Comparison of ENCODE assay signal across 27 cellular contexts in genomic region chr11:73833067-73833466, GRCh38.
"Had no signal": no experiment of that assay in that cellular context is flagged by ENCODE, and none has a peak within 500 bp of the region (broad histone marks: within the 10 kb centered on the region; RNA-seq: fewer than 3 reads in every experiment).

No MANE protein-coding gene starts in this region.

- H3K4me1 ChIP-seq: foreskin keratinocyte, lower lobe of right lung, stomach, thyroid gland, upper lobe of left lung had no signal

- H3K27ac ChIP-seq: brain microvascular endothelial cell, foreskin keratinocyte, heart left ventricle, lower lobe of right lung, stomach, thyroid gland, upper lobe of left lung, VCaP had no signal

- H3K4me1 Mint-ChIP-seq: activated naive CD4-positive, alpha-beta T cell treated with anti-CD3 and anti-CD28 coated beads, Interleukin-2, amount 10 ng/mL, durations not matched to agents 7 days and 5 days; activated naive CD8-positive, alpha-beta T cell treated with anti-CD3 and anti-CD28 coated beads, Interleukin-2, amount 10 ng/mL, durations not matched to agents 7 days and 5 days; natural killer cell had no signal

- H3K4me3 Mint-ChIP-seq: activated CD4-positive, alpha-beta memory T cell treated with anti-CD3 and anti-CD28 coated beads for 36 hours; activated CD4-positive, alpha-beta T cell treated with anti-CD3 and anti-CD28 coated beads, Interleukin-2, amount 10 ng/mL, durations not matched to agents 24 days and 14 days; activated naive CD4-positive, alpha-beta T cell treated with anti-CD3 and anti-CD28 coated beads, Interleukin-2, amount 10 ng/mL, durations not matched to agents 7 days and 5 days; activated naive CD8-positive, alpha-beta T cell treated with anti-CD3 and anti-CD28 coated beads, Interleukin-2, amount 10 ng/mL, durations not matched to agents 7 days and 5 days; effector memory CD8-positive, alpha-beta T cell; natural killer cell; stimulated activated naive B cell treated with anti-CD40 and anti-IgM and Interleukin-4, amounts not matched to agents 10 μg/mL and 1 μg/mL and 100 μg/mL, for 72 hours had no signal

- DNase-seq: activated CD4-positive, alpha-beta memory T cell treated with anti-CD3 and anti-CD28 coated beads for 36 hours; activated CD4-positive, alpha-beta T cell treated with anti-CD3 and anti-CD28 coated beads, Interleukin-2, amount 10 ng/mL, durations not matched to agents 24 days and 14 days; activated CD8-positive, alpha-beta memory T cell treated with anti-CD3 and anti-CD28 coated beads, Interleukin-2, amount 50 U/mL, for 4 hours; activated gamma-delta T cell; activated naive CD4-positive, alpha-beta T cell treated with anti-CD3 and anti-CD28 coated beads, Interleukin-2, amount 10 ng/mL, durations not matched to agents 7 days and 5 days; activated naive CD8-positive, alpha-beta T cell treated with anti-CD3 and anti-CD28 coated beads, Interleukin-2, amount 10 ng/mL, durations not matched to agents 7 days and 5 days; activated T-cell treated with anti-CD3 and anti-CD28 coated beads, Interleukin-2, amount 50 U/mL, for 1 hour; amniotic stem cell; brain microvascular endothelial cell; caudate nucleus; cortex of kidney; effector memory CD8-positive, alpha-beta T cell; heart left ventricle; hypothalamus; lower lobe of right lung; mesendoderm; natural killer cell; right cardiac atrium; stimulated activated CD4-positive, alpha-beta T cell treated with anti-CD3 and anti-CD28 coated beads, Interleukin-15, amount 100 ng/mL, for 24 hours; stimulated activated CD4-positive, alpha-beta T cell treated with anti-CD3 and anti-CD28 coated beads, Interleukin-2, amount 100 ng/mL, for 24 hours; stimulated activated naive B cell treated with anti-CD40 and anti-IgM and Interleukin-4, amounts not matched to agents 10 μg/mL and 1 μg/mL and 100 μg/mL, for 72 hours; stomach; thyroid gland; upper lobe of left lung had no signal

- H3K4me3 ChIP-seq: heart left ventricle, lower lobe of right lung, stomach, thyroid gland, upper lobe of left lung had no signal

- ATAC-seq: effector memory CD8-positive, alpha-beta T cell; esophagus mucosa; foreskin keratinocyte; heart left ventricle; natural killer cell; right cardiac atrium; stimulated activated naive B cell treated with anti-CD40 and anti-IgM and Interleukin-4, amounts not matched to agents 10 μg/mL and 1 μg/mL and 100 μg/mL, for 72 hours had no signal

- H3K27ac Mint-ChIP-seq: activated CD4-positive, alpha-beta memory T cell treated with anti-CD3 and anti-CD28 coated beads for 36 hours; activated CD4-positive, alpha-beta T cell treated with anti-CD3 and anti-CD28 coated beads, Interleukin-2, amount 10 ng/mL, durations not matched to agents 24 days and 14 days; activated naive CD4-positive, alpha-beta T cell treated with anti-CD3 and anti-CD28 coated beads, Interleukin-2, amount 10 ng/mL, durations not matched to agents 7 days and 5 days; activated naive CD8-positive, alpha-beta T cell treated with anti-CD3 and anti-CD28 coated beads, Interleukin-2, amount 10 ng/mL, durations not matched to agents 7 days and 5 days; effector memory CD8-positive, alpha-beta T cell; natural killer cell; stimulated activated naive B cell treated with anti-CD40 and anti-IgM and Interleukin-4, amounts not matched to agents 10 μg/mL and 1 μg/mL and 100 μg/mL, for 72 hours had no signal

- H3K9me3 ChIP-seq: heart left ventricle, lower lobe of right lung, stomach, thyroid gland, upper lobe of left lung had no signal

- H3K9me3 Mint-ChIP-seq: activated CD4-positive, alpha-beta memory T cell treated with anti-CD3 and anti-CD28 coated beads for 36 hours; activated CD4-positive, alpha-beta T cell treated with anti-CD3 and anti-CD28 coated beads, Interleukin-2, amount 10 ng/mL, durations not matched to agents 24 days and 14 days; activated naive CD4-positive, alpha-beta T cell treated with anti-CD3 and anti-CD28 coated beads, Interleukin-2, amount 10 ng/mL, durations not matched to agents 7 days and 5 days; activated naive CD8-positive, alpha-beta T cell treated with anti-CD3 and anti-CD28 coated beads, Interleukin-2, amount 10 ng/mL, durations not matched to agents 7 days and 5 days; effector memory CD8-positive, alpha-beta T cell; natural killer cell; stimulated activated naive B cell treated with anti-CD40 and anti-IgM and Interleukin-4, amounts not matched to agents 10 μg/mL and 1 μg/mL and 100 μg/mL, for 72 hours had no signal

- H3K27me3 ChIP-seq: brain microvascular endothelial cell, foreskin keratinocyte, heart left ventricle, stomach, thyroid gland, upper lobe of left lung had no signal

- H3K36me3 ChIP-seq: brain microvascular endothelial cell had no signal

- H3K27me3 Mint-ChIP-seq: activated CD4-positive, alpha-beta memory T cell treated with anti-CD3 and anti-CD28 coated beads for 36 hours; activated CD4-positive, alpha-beta T cell treated with anti-CD3 and anti-CD28 coated beads, Interleukin-2, amount 10 ng/mL, durations not matched to agents 24 days and 14 days; activated naive CD4-positive, alpha-beta T cell treated with anti-CD3 and anti-CD28 coated beads, Interleukin-2, amount 10 ng/mL, durations not matched to agents 7 days and 5 days; activated naive CD8-positive, alpha-beta T cell treated with anti-CD3 and anti-CD28 coated beads, Interleukin-2, amount 10 ng/mL, durations not matched to agents 7 days and 5 days; effector memory CD8-positive, alpha-beta T cell; stimulated activated naive B cell treated with anti-CD40 and anti-IgM and Interleukin-4, amounts not matched to agents 10 μg/mL and 1 μg/mL and 100 μg/mL, for 72 hours had no signal
